ENCODE assay signal across 4 cellular contexts in genomic region chr21:37903396-37903795, GRCh38. TPM values are rescaled to one million over a fixed set of nuclear protein-coding genes. Genes with fewer than 3 reads are reported as not detected.
"Had no signal": no experiment of that assay in that cellular context is flagged by ENCODE, and none has a peak within 500 bp of the region (broad histone marks: within the 10 kb centered on the region; RNA-seq: fewer than 3 reads in every experiment).

No MANE protein-coding gene starts in this region.

- DNase-seq: GDM1, GF-D8 had no signal

- H3K4me3 ChIP-seq: GM12878 had no signal

- ATAC-seq: GM12878 had no signal

RNA-seq across cellular contexts. Expression of gene KCNJ6, which starts 12.9 kb away (rescaled TPM):
- total RNA-seq: G401, GM12878 had no signal
